In the genomic region with DNA sequence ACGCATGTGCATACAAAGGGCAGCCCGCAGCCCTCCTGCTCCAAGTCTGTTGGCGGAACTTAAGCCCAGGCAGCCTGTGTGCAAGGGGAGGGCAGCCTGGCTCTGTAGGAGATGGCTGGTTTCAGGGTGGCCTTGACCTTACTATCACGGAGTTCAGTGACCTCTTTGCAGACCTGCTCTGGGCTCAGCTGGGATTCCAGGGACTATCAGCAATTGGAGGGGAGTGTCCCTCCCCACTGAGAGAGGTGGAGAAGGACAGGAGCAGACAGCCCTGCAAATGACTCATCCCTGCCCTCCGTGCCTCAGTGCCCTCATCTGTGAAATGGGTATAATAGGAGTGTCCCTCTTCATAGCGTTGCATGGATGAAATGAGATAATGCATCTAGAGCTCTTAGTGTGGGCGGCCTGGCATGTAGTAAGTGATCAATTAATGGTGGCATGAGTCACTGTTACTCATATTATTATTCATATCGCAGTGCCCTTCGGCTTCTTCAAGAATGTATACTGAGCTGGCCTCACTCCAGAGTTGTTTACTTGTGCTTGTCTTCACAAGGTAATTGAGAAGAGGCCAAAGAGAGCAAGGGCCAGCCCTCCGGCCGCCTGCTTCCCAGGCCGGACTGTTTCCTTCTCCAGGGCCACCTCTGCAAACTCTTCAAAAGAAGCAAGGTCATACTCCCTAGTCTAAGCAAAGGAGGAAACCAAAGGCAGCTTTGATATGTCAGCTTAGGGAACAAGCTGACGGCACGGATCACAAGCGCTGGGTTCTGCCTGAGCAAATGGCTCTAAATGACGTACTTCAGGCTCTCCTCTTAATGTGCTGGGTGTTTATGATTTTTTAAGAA, we compare ENCODE assay signal across 18 cellular contexts.
DNase-seq lines count a peak whose midpoint lies in the region; ATAC-seq, FAIRE-seq and TF ChIP-seq lines count a peak whose summit lies in the region.
"Had no signal": no experiment of that assay in that cellular context is flagged by ENCODE, and none has a peak within 500 bp of the region (broad histone marks: within the 10 kb centered on the region; RNA-seq: fewer than 3 reads in every experiment).

No MANE protein-coding gene starts in this region.

- H2BK12ac ChIP-seq in H1 (ENCODE audit: low read depth, low read length), result no peak overlapping the region

- no peak overlapping the region for H4K5ac ChIP-seq in H1 (ENCODE audit: insufficient read length, low read depth, low read length)

- H3K27me3 Mint-ChIP-seq in nephron (ENCODE audit: low read depth), result peaks cover 25% of the 10 kb centered on the region

- no peak overlapping the region for H3K9ac ChIP-seq in H1 (replicated peaks in 1 of 4; ENCODE audit: extremely low read depth in 1 of 4, low read depth in 3 of 4, low read length in 3 of 4)

- no peak overlapping the region for H2BK20ac ChIP-seq in H1 (ENCODE audit: low read length)

- peaks cover 0 to 11% (median 6%) of the 10 kb centered on the region in 4 experiments; a peak in 5 of 7 replicates for H3K4me1 ChIP-seq in H1 (replicated peaks in 1 of 4; ENCODE audit: control insufficient read depth in 3 of 4, insufficient read depth in 4 of 4, low read length in 3 of 4)

- no peak overlapping the region for H4K91ac ChIP-seq in H1 (replicated peaks; ENCODE audit: insufficient read length, low read length)

- H3K18ac ChIP-seq in H1 (ENCODE audit: extremely low read depth, low read length), result no peak overlapping the region

- H3K4me3 ChIP-seq in H1 (ENCODE audit: extremely low read depth in 1 of 4, insufficient read depth in 2 of 4, low read depth in 3 of 4, low read length in 4 of 4), result no peak overlapping the region
- H3K4me3 ChIP-seq: esophagus muscularis mucosa, lower lobe of right lung, pancreas had no signal

- no peak overlapping the region for H3K4ac ChIP-seq in H1 (replicated peaks; ENCODE audit: insufficient read length, low read depth, low read length)

- peaks cover 56% of the 10 kb centered on the region for H3K4me1 Mint-ChIP-seq in nephron

- no peak for FAIRE-seq in H1 (lab: Jason Lieb, UNC)
- FAIRE-seq: HTR-8/SVneo, pancreas had no signal

- H3K9me3 Mint-ChIP-seq in nephron, result no peaks in the 10 kb centered on the region
- H3K9me3 Mint-ChIP-seq: activated T-helper 2 cell treated with anti-CD3 and anti-CD28 coated beads, Interferon-gamma antibody, Interleukin-2, Interleukin-4, amounts not matched to agents 10 μg/mL and 5 μg/mL and 100 μg/mL, durations not matched to agents 14 hours and 24 hours and 36 hours; T-helper 1 cell treated with Interleukin-12 subunit alpha and Interleukin-12 subunit beta and Interleukin-4 antibody, amounts not matched to agents 30 μg/mL and 1 μg/mL, for 36 hours had no signal

- no peak overlapping the region for H3K4me2 ChIP-seq in H1 (ENCODE audit: insufficient read depth in 1 of 2, low read depth in 2 of 2, low read length in 2 of 2)

- ATAC-seq in GM21447 (IDR thresholded peaks at IDR 0.05; ENCODE audit: unreplicated experiment), result no peak
- ATAC-seq: lower lobe of right lung, pancreas had no signal

- H3K14ac ChIP-seq in H1 (ENCODE audit: insufficient read length), result no peak overlapping the region

- H3K27ac ChIP-seq in H1 (ENCODE audit: low read depth, low read length) (no peak overlapping the region), caudate nucleus (ENCODE audit: low read depth, low read length) (no peak overlapping the region)
- H3K27ac ChIP-seq: esophagus muscularis mucosa, lower lobe of right lung, pancreas had no signal

- H3K27ac Mint-ChIP-seq in nephron, result peak overlapping the region in 2 of 3 experiments; percentile 63 to 75
- H3K27ac Mint-ChIP-seq: activated T-helper 2 cell treated with anti-CD3 and anti-CD28 coated beads, Interferon-gamma antibody, Interleukin-2, Interleukin-4, amounts not matched to agents 10 μg/mL and 5 μg/mL and 100 μg/mL, durations not matched to agents 14 hours and 24 hours and 36 hours; T-helper 1 cell treated with Interleukin-12 subunit alpha and Interleukin-12 subunit beta and Interleukin-4 antibody, amounts not matched to agents 30 μg/mL and 1 μg/mL, for 36 hours had no signal

- TF ChIP-seq CTCF in H1 (IDR thresholded peaks at IDR 0.05; ENCODE audit: control extremely low read depth in 1 of 3, insufficient read depth in 1 of 3, low read depth in 1 of 3, low read length in 3 of 3) (no peak), nephron (IDR thresholded peaks at IDR 0.05; ENCODE audit: unreplicated experiment in 3 of 3) (no peak)

- H3K36me3 Mint-ChIP-seq in nephron (ENCODE audit: low read depth), result no peaks in the 10 kb centered on the region

- H3K56ac ChIP-seq in H1 (replicated peaks; ENCODE audit: insufficient read length, low read depth, low read length), result no peak overlapping the region

- WGBS in H1 (ENCODE audit: extremely low coverage in 1 of 2, insufficient coverage in 1 of 2, insufficient read length in 1 of 2, insufficient replicate concordance in 2 of 2, low coverage in 1 of 2, low lambda C conversion rate in 2 of 2, missing lambda C conversion rate in 1 of 2), 2 experiments, result 85% methylated on average over 16 of the region's 16 CpGs; no CpG with 5 or more reads in 1 of the 2 experiments

- H2AK5ac ChIP-seq in H1 (ENCODE audit: low read depth, low read length), result no peak overlapping the region

- no peaks in the 10 kb centered on the region for H3K36me3 ChIP-seq in H1 (ENCODE audit: control insufficient read depth in 2 of 4, insufficient read depth in 4 of 4, low read length in 3 of 4)
- H3K36me3 ChIP-seq: esophagus muscularis mucosa, lower lobe of right lung, pancreas had no signal

- TF ChIP-seq EP300 in H1 (IDR thresholded peaks at IDR 0.05; ENCODE audit: borderline replicate concordance in 1 of 2, low read depth in 2 of 2, low read length in 2 of 2), result no peak

- H2BK5ac ChIP-seq in H1 (ENCODE audit: low read depth, low read length), result no peak overlapping the region

- H2BK15ac ChIP-seq in H1 (ENCODE audit: low read length), result no peak overlapping the region

- no peak overlapping the region for H3K23ac ChIP-seq in H1 (ENCODE audit: insufficient read length)

- CTCF ChIA-PET in H1 (lab: Charles Lee; ENCODE audit: partially characterized antibody), result interaction anchor here (1.0 to 6.8 kb wide), 7 partner anchors 6 to 241 kb away, joined by 3 to 53 read pairs (median 5); no protein-coding TSS in a partner anchor

- H3K4me3 Mint-ChIP-seq in nephron, result no peak overlapping the region
- H3K4me3 Mint-ChIP-seq: T-helper 1 cell treated with Interleukin-12 subunit alpha and Interleukin-12 subunit beta and Interleukin-4 antibody, amounts not matched to agents 30 μg/mL and 1 μg/mL, for 36 hours had no signal

- no peak overlapping the region; the same call in 1 of the 2 replicates for H4K8ac ChIP-seq in H1 (ENCODE audit: extremely low read depth, insufficient read depth, low read length)

- H4K20me1 ChIP-seq in H1 (replicated peaks in 1 of 2; ENCODE audit: control insufficient read depth in 1 of 2, insufficient read depth in 2 of 2, low read length in 2 of 2), result no peaks in the 10 kb centered on the region

- TF ChIP-seq POLR2A in H1 (IDR thresholded peaks at IDR 0.05; ENCODE audit: control extremely low read depth in 1 of 2, low read depth in 2 of 2, low read length in 2 of 2), result no peak

- no peak overlapping the region for H2AFZ ChIP-seq in H1 (ENCODE audit: low read length)

- no peak for TF ChIP-seq RAD21 in H1 (IDR thresholded peaks at IDR 0.05 in 1 of 2, conservative IDR thresholded peaks at IDR 0.05 in 1 of 2; ENCODE audit: low read depth in 2 of 2, low read length in 2 of 2)

- DNase-seq in EL (peak; percentile 35), NCI-H2227 (lab: John Stamatoyannopoulos, UW; ENCODE audit: unreplicated experiment) (peak; percentile 19), H1 (ENCODE audit: low read depth in 1 of 2, low spot score in 2 of 2) (no peak), caudate nucleus (lab: John Stamatoyannopoulos, UW) (no peak), NCI-H510A (lab: John Stamatoyannopoulos, UW) (no peak), T-helper 2 cell (no peak)
- DNase-seq: lower lobe of right lung; NCI-H1694 treated with DMSO at 0.1 percent for 48 hours; NK-92 treated with Interleukin-12 subunit alpha and Interleukin-12 subunit beta, amount 100 ng/mL, for 24 hours; SHP77 treated with DMSO at 0.1 percent for 48 hours; stimulated activated CD4-positive, alpha-beta T cell treated with anti-CD3 and anti-CD28 coated beads, Interleukin-4, amount 100 ng/mL, for 24 hours had no signal

- no peaks in the 10 kb centered on the region for H3K23me2 ChIP-seq in H1 (ENCODE audit: low read depth, low read length)

- no peaks in the 10 kb centered on the region for H3K79me2 ChIP-seq in H1 (ENCODE audit: control insufficient read depth in 1 of 2, insufficient read depth in 2 of 2, low read length in 2 of 2)

- no peaks in the 10 kb centered on the region for H3K27me3 ChIP-seq in H1 (replicated peaks in 1 of 4; ENCODE audit: control insufficient read depth in 3 of 4, extremely low read depth in 1 of 4, insufficient read depth in 3 of 4, low read length in 3 of 4)
- H3K27me3 ChIP-seq: pancreas had no signal

- no peak overlapping the region for H2BK120ac ChIP-seq in H1 (replicated peaks; ENCODE audit: low read depth, low read length)

- POLR2A ChIA-PET in H1 (lab: Charles Lee; ENCODE audit: partially characterized antibody), result interaction anchor here (1.5 kb wide), 1 partner anchor 12 kb away, joined by 4 read pairs; no protein-coding TSS in a partner anchor

- H3K79me1 ChIP-seq in H1 (ENCODE audit: low read depth, low read length), result no peaks in the 10 kb centered on the region

- no peaks in the 10 kb centered on the region for H3K9me3 ChIP-seq in H1 (ENCODE audit: insufficient read depth in 2 of 2, low read depth in 1 of 2, low read length in 1 of 2)
- H3K9me3 ChIP-seq: esophagus muscularis mucosa, lower lobe of right lung, pancreas had no signal

TF ChIP-seq in H1, 55 proteins besides CTCF, POLR2A, EP300 and RAD21:
- no peak for TF ChIP-seq CBX5 (IDR thresholded peaks at IDR 0.05; ENCODE audit: low read depth, low read length)
- no peak for TF ChIP-seq BCL11A (IDR thresholded peaks at IDR 0.05; ENCODE audit: low read depth in 2 of 2, low read length in 2 of 2)
- no peak for TF ChIP-seq PHF8 (conservative IDR thresholded peaks at IDR 0.05; ENCODE audit: low read depth, low read length)
- TF ChIP-seq GABPA (IDR thresholded peaks at IDR 0.05; ENCODE audit: borderline replicate concordance, insufficient read depth, low read length), result no peak
- TF ChIP-seq SIX5 (IDR thresholded peaks at IDR 0.05; ENCODE audit: low read depth, low read length), result no peak
- TF ChIP-seq CTBP2 (IDR thresholded peaks at IDR 0.05; ENCODE audit: borderline replicate concordance, insufficient read depth, insufficient read length, low read length), result no peak
- peak; percentile 69; the same call in 1 of the 2 replicates for TF ChIP-seq KDM1A (IDR thresholded peaks at IDR 0.05; ENCODE audit: borderline replicate concordance, low read length)
- TF ChIP-seq JUND (IDR thresholded peaks at IDR 0.05; ENCODE audit: low read length), result no peak

Comparison
In these comparisons a context has a peak if more than half of its experiments do, and no peak if none do; other contexts are left out.
1. DNase-seq: peak in EL (single experiment) and NCI-H2227 (single experiment); none in H1 (0 of 2), caudate nucleus (0 of 61), NCI-H510A (single experiment) and T-helper 2 cell (0 of 5).